14 cellular contexts compared by ENCODE assay signal in the genomic region with DNA sequence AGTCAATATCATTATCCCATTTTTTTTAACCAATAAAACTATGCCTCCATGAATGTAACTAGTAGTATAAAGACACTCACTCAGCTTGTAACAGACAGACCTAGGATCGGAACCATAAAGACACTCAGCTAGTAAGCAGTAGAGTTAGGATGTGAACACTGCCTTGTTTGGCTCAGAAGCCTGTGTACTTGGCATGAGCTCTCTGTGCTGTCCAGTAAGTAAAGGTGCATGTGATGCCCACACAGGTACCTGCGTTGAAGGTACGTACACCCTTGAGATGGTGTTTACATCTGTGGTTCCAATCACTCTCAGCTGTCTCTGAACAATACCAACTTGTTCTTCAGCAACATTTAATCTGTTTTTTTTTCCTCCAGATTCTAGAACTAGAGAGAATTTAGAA.
A peak's percentile ranks its signal among the peaks of the same experiment; 100 is the strongest.
DNase-seq lines count a peak whose midpoint lies in the region; ATAC-seq, FAIRE-seq and TF ChIP-seq lines count a peak whose summit lies in the region.
"Had no signal": no experiment of that assay in that cellular context is flagged by ENCODE, and none has a peak within 500 bp of the region (broad histone marks: within the 10 kb centered on the region; RNA-seq: fewer than 3 reads in every experiment).

No MANE protein-coding gene starts in this region.

- no peak overlapping the region for H3K4me3 ChIP-seq in tibial artery
- no peak overlapping the region for H3K4me3 ChIP-seq in right lobe of liver
- H3K4me3 ChIP-seq: lung had no signal

- TF ChIP-seq CTCF in tibial artery (IDR thresholded peaks at IDR 0.05): no peak
- no peak for TF ChIP-seq CTCF in right lobe of liver (IDR thresholded peaks at IDR 0.05)

- DNase-seq in activated naive CD4-positive, alpha-beta T cell treated with anti-CD3 and anti-CD28 coated beads, Interleukin-2, amount 10 ng/mL, durations not matched to agents 7 days and 5 days: no peak
- DNase-seq in activated naive CD4-positive, alpha-beta T cell (lab: John Stamatoyannopoulos, UW): no peak
- DNase-seq in T-helper 17 cell (no peak), tibial artery (no peak), right lobe of liver (no peak), frontal cortex (ENCODE audit: low spot score in 2 of 2) (no peak)
- DNase-seq: activated gamma-delta T cell, AML-193, NCI-H1436, NCI-H526 treated with DMSO at 0.1 percent for 48 hours, WERI-Rb-1 had no signal

- 89% methylated on average over 3 of the region's 3 CpGs for WGBS in right lobe of liver (ENCODE audit: insufficient coverage, low coverage, low lambda C conversion rate, missing lambda C conversion rate)

- H3K9me3 ChIP-seq in T-helper 17 cell (ENCODE audit: control insufficient read depth, low read length, poor library complexity, severe bottlenecking): no peaks in the 10 kb centered on the region
- H3K9me3 ChIP-seq in tibial artery: no peaks in the 10 kb centered on the region
- H3K9me3 ChIP-seq in right lobe of liver: no peaks in the 10 kb centered on the region

- H3K36me3 ChIP-seq in tibial artery (no peaks in the 10 kb centered on the region), right lobe of liver (no peaks in the 10 kb centered on the region)
- H3K36me3 ChIP-seq: WERI-Rb-1 had no signal

- H3K27me3 ChIP-seq in layer of hippocampus (ENCODE audit: control insufficient read depth, insufficient read depth, low read length) (no peaks in the 10 kb centered on the region), tibial artery (no peaks in the 10 kb centered on the region), right lobe of liver (no peaks in the 10 kb centered on the region)

- H3K4me1 Mint-ChIP-seq in activated naive CD4-positive, alpha-beta T cell treated with anti-CD3 and anti-CD28 coated beads, Interleukin-2, amount 10 ng/mL, durations not matched to agents 7 days and 5 days: peaks cover 96% of the 10 kb centered on the region
- peaks cover 58% of the 10 kb centered on the region for H3K4me1 Mint-ChIP-seq in T-helper 17 cell

- H3K27me3 Mint-ChIP-seq in activated naive CD4-positive, alpha-beta T cell treated with anti-CD3 and anti-CD28 coated beads, Interleukin-2, amount 10 ng/mL, durations not matched to agents 7 days and 5 days: no peaks in the 10 kb centered on the region
- H3K27me3 Mint-ChIP-seq in T-helper 17 cell: no peaks in the 10 kb centered on the region

- FAIRE-seq in frontal cortex (lab: Jason Lieb, UNC): no peak

- CTCF ChIA-PET in activated naive CD4-positive, alpha-beta T cell treated with anti-CD3 and anti-CD28 coated beads, Interleukin-2, amount 10 ng/mL, durations not matched to agents 7 days and 5 days (lab: Charles Lee): interaction anchor here (0.6 to 3.0 kb wide), 25 partner anchors 8 to 163 kb away, joined by 3 to 22 read pairs (median 5); no protein-coding TSS in a partner anchor

- TF ChIP-seq POLR2A in right lobe of liver (IDR thresholded peaks at IDR 0.05): no peak

- no peak overlapping the region for H3K4me3 Mint-ChIP-seq in activated naive CD4-positive, alpha-beta T cell treated with anti-CD3 and anti-CD28 coated beads, Interleukin-2, amount 10 ng/mL, durations not matched to agents 7 days and 5 days
- no peak overlapping the region for H3K4me3 Mint-ChIP-seq in T-helper 17 cell

- intact Hi-C loops in tibial artery (cut with DNase I; ENCODE audit: low total_unique reads) (no loop called here), right lobe of liver (cut with DNase I) (no loop called here)

- ATAC-seq in T-helper 17 cell (no peak), right lobe of liver (no peak), HG02678 (IDR thresholded peaks at IDR 0.05; ENCODE audit: unreplicated experiment) (no peak)

- no peaks in the 10 kb centered on the region for H3K9me3 Mint-ChIP-seq in activated naive CD4-positive, alpha-beta T cell treated with anti-CD3 and anti-CD28 coated beads, Interleukin-2, amount 10 ng/mL, durations not matched to agents 7 days and 5 days

- peak overlapping the region; percentile 90 for H3K27ac Mint-ChIP-seq in activated naive CD4-positive, alpha-beta T cell treated with anti-CD3 and anti-CD28 coated beads, Interleukin-2, amount 10 ng/mL, durations not matched to agents 7 days and 5 days
- peak overlapping the region; percentile 83 for H3K27ac Mint-ChIP-seq in T-helper 17 cell

- peaks cover 11% of the 10 kb centered on the region for H3K36me3 Mint-ChIP-seq in activated naive CD4-positive, alpha-beta T cell treated with anti-CD3 and anti-CD28 coated beads, Interleukin-2, amount 10 ng/mL, durations not matched to agents 7 days and 5 days
- no peaks in the 10 kb centered on the region for H3K36me3 Mint-ChIP-seq in T-helper 17 cell (ENCODE audit: low read depth)

- H3K4me1 ChIP-seq in tibial artery (peaks cover 0 to 69% (median 43%) of the 10 kb centered on the region in 4 donors), right lobe of liver (no peaks in the 10 kb centered on the region)

- H3K27ac ChIP-seq in layer of hippocampus (ENCODE audit: low read depth, low read length) (peak overlapping the region; percentile 32), tibial artery (peak overlapping the region; percentile 66 to 71), right lobe of liver (no peak overlapping the region)
- H3K27ac ChIP-seq: WERI-Rb-1 had no signal

Comparison
In these comparisons a context has a peak if more than half of its experiments do, and no peak if none do; other contexts are left out.
1. H3K27ac ChIP-seq: peak in layer of hippocampus (single experiment) and tibial artery (2 of 2); none in right lobe of liver (0 of 3).